24 cellular contexts compared by ENCODE assay signal in genomic region chr1:41340655-41341364, GRCh38. TPM values are rescaled to one million over a fixed set of nuclear protein-coding genes. Genes with fewer than 3 reads are reported as not detected.
DNase-seq lines count a peak whose midpoint lies in the region; ATAC-seq, FAIRE-seq and TF ChIP-seq lines count a peak whose summit lies in the region.
"Had no signal": no experiment of that assay in that cellular context is flagged by ENCODE, and none has a peak within 500 bp of the region (broad histone marks: within the 10 kb centered on the region; RNA-seq: fewer than 3 reads in every experiment).

No MANE protein-coding gene starts in this region.

- H2AFZ ChIP-seq in keratinocyte (ENCODE audit: control insufficient read depth, low read length) = no peak overlapping the region

- peak; percentile 39 for FAIRE-seq in keratinocyte (lab: Jason Lieb, UNC)
- FAIRE-seq: urothelium cell line had no signal

- peak; percentile 18 for DNase-seq in NCI-H1436 treated with DMSO at 0.1 percent for 48 hours (lab: John Stamatoyannopoulos, UW)
- DNase-seq in NCI-H1436 (lab: John Stamatoyannopoulos, UW) = no peak
- peak; percentile 25 for DNase-seq in ELR (ENCODE audit: low read depth)
- peak; percentile 19 for DNase-seq in OCI-M1 (lab: John Stamatoyannopoulos, UW)
- DNase-seq in keratinocyte (ENCODE audit: low read depth, low spot score) = no peak
- DNase-seq in prostate gland (ENCODE audit: low spot score) = no peak
- no peak for DNase-seq in superior temporal gyrus (ENCODE audit: extremely low spot score)
- DNase-seq: activated CD8-positive, alpha-beta memory T cell treated with anti-CD3 and anti-CD28 coated beads for 24 hours; activated T-cell treated with anti-CD3 and anti-CD28 coated beads, Interleukin-2, amount 50 U/mL, for 72 hours; AML-193; naive B cell; NCI-H187 treated with DMSO at 0.1 percent for 48 hours; right cardiac atrium; stimulated activated CD4-positive, alpha-beta T cell treated with anti-CD3 and anti-CD28 coated beads, Interleukin-15, amount 100 ng/mL, for 24 hours; substantia nigra had no signal

- H3K4me1 ChIP-seq in keratinocyte (ENCODE audit: control insufficient read depth, extremely low read depth, insufficient read depth, low read length) (peaks cover 8% of the 10 kb centered on the region), prostate gland (replicated peaks) (no peaks in the 10 kb centered on the region)
- H3K4me1 ChIP-seq: ascending aorta had no signal

- TF ChIP-seq CTCF in keratinocyte (optimal IDR thresholded peaks at IDR 0.05 in 1 of 3, IDR thresholded peaks at IDR 0.05 in 1 of 3, conservative IDR thresholded peaks at IDR 0.05 in 1 of 3; ENCODE audit: extremely low read depth in 1 of 3, insufficient read depth in 2 of 3, low read length in 3 of 3) (no peak), prostate gland (IDR thresholded peaks at IDR 0.05) (no peak)

- H3K79me2 ChIP-seq in keratinocyte (ENCODE audit: control insufficient read depth, insufficient read depth, low read length) = no peaks in the 10 kb centered on the region

- H3K4me3 Mint-ChIP-seq in stimulated activated memory B cell treated with anti-CD40 and anti-IgM and Interleukin-4, amounts not matched to agents 10 μg/mL and 1 μg/mL and 100 μg/mL, for 72 hours = no peak overlapping the region
- H3K4me3 Mint-ChIP-seq: activated naive CD4-positive, alpha-beta T cell treated with anti-CD3 and anti-CD28 coated beads, Interleukin-2, amount 50 U/mL, for 24 hours; activated T-cell treated with anti-CD3 and anti-CD28 coated beads, Interleukin-2, amount 50 U/mL, for 72 hours; central memory CD8-positive, alpha-beta T cell; naive B cell; T-helper 2 cell treated with Interferon-gamma antibody and Interleukin-4, amounts not matched to agents 5 μg/mL and 100 μg/mL, for 36 hours had no signal

- peaks cover 6% of the 10 kb centered on the region for H3K9me3 Mint-ChIP-seq in stimulated activated memory B cell treated with anti-CD40 and anti-IgM and Interleukin-4, amounts not matched to agents 10 μg/mL and 1 μg/mL and 100 μg/mL, for 72 hours
- H3K9me3 Mint-ChIP-seq: central memory CD8-positive, alpha-beta T cell had no signal

- no peak overlapping the region for H3K9ac ChIP-seq in keratinocyte (ENCODE audit: control insufficient read depth, extremely low read depth, insufficient read depth, low read length)

- no peak overlapping the region for H3K4me2 ChIP-seq in keratinocyte (ENCODE audit: control insufficient read depth, extremely low read depth, insufficient read depth, low read depth, low read length)

- dilution Hi-C loops in keratinocyte (cut with MboI; ENCODE audit: extremely low pct_ligation_motif_present, low sequenced_read_pairs) = no loop called here

- H3K27me3 ChIP-seq in keratinocyte (ENCODE audit: control insufficient read depth, extremely low read depth, insufficient read depth, low read length) = no peaks in the 10 kb centered on the region
- no peaks in the 10 kb centered on the region for H3K27me3 ChIP-seq in prostate gland (replicated peaks; ENCODE audit: insufficient read depth)
- H3K27me3 ChIP-seq: ascending aorta had no signal

- H3K27ac ChIP-seq in keratinocyte (ENCODE audit: control insufficient read depth, insufficient read depth, low read length) (no peak overlapping the region), prostate gland (no peak overlapping the region)
- H3K27ac ChIP-seq: ascending aorta had no signal

- ATAC-seq in stimulated activated memory B cell treated with anti-CD40 and anti-IgM and Interleukin-4, amounts not matched to agents 10 μg/mL and 1 μg/mL and 100 μg/mL, for 72 hours = no peak
- ATAC-seq: activated CD4-positive, CD25-positive, alpha-beta regulatory T cell treated with anti-CD3 and anti-CD28 coated beads, Interleukin-2, amount 50 U/mL, for 24 hours; activated T-cell treated with anti-CD3 and anti-CD28 coated beads, Interleukin-2, amount 50 U/mL, for 72 hours; esophagus mucosa; right cardiac atrium had no signal

- H3K4me1 Mint-ChIP-seq in stimulated activated memory B cell treated with anti-CD40 and anti-IgM and Interleukin-4, amounts not matched to agents 10 μg/mL and 1 μg/mL and 100 μg/mL, for 72 hours = peaks cover 6% of the 10 kb centered on the region
- H3K4me1 Mint-ChIP-seq: activated naive CD4-positive, alpha-beta T cell treated with anti-CD3 and anti-CD28 coated beads, Interleukin-2, amount 50 U/mL, for 24 hours had no signal

- TF ChIP-seq POLR2A in prostate gland (IDR thresholded peaks at IDR 0.05) = no peak

- no peaks in the 10 kb centered on the region for H4K20me1 ChIP-seq in keratinocyte (ENCODE audit: control insufficient read depth, extremely low read depth, insufficient read depth, low read length)

- peaks cover 70% of the 10 kb centered on the region for H3K27me3 Mint-ChIP-seq in stimulated activated memory B cell treated with anti-CD40 and anti-IgM and Interleukin-4, amounts not matched to agents 10 μg/mL and 1 μg/mL and 100 μg/mL, for 72 hours

- H3K36me3 Mint-ChIP-seq in stimulated activated memory B cell treated with anti-CD40 and anti-IgM and Interleukin-4, amounts not matched to agents 10 μg/mL and 1 μg/mL and 100 μg/mL, for 72 hours = no peaks in the 10 kb centered on the region
- H3K36me3 Mint-ChIP-seq: naive B cell had no signal

- H3K4me3 ChIP-seq in keratinocyte (ENCODE audit: control insufficient read depth in 2 of 3, extremely low read depth in 1 of 3, insufficient read depth in 2 of 3, low read depth in 1 of 3, low read length in 3 of 3) (no peak overlapping the region), prostate gland (no peak overlapping the region)
- H3K4me3 ChIP-seq: ascending aorta had no signal

- intact Hi-C loops in prostate gland (cut with DNase I) = no loop called here

- no peaks in the 10 kb centered on the region for H3K9me1 ChIP-seq in keratinocyte (ENCODE audit: control insufficient read depth, extremely low read depth, insufficient read depth, low read length)

- H3K27ac Mint-ChIP-seq in stimulated activated memory B cell treated with anti-CD40 and anti-IgM and Interleukin-4, amounts not matched to agents 10 μg/mL and 1 μg/mL and 100 μg/mL, for 72 hours = no peak overlapping the region
- H3K27ac Mint-ChIP-seq: activated naive CD4-positive, alpha-beta T cell treated with anti-CD3 and anti-CD28 coated beads, Interleukin-2, amount 50 U/mL, for 24 hours; activated T-cell treated with anti-CD3 and anti-CD28 coated beads, Interleukin-2, amount 50 U/mL, for 72 hours; naive B cell; T-helper 2 cell treated with Interferon-gamma antibody and Interleukin-4, amounts not matched to agents 5 μg/mL and 100 μg/mL, for 36 hours had no signal

- H3K9me3 ChIP-seq in keratinocyte (ENCODE audit: control insufficient read depth, low read depth, low read length) = no peaks in the 10 kb centered on the region
- H3K9me3 ChIP-seq in prostate gland = no peaks in the 10 kb centered on the region

- H3K36me3 ChIP-seq in keratinocyte (ENCODE audit: control insufficient read depth in 2 of 2, extremely low read depth in 1 of 2, insufficient read depth in 2 of 2, low read length in 2 of 2) (no peaks in the 10 kb centered on the region), prostate gland (no peaks in the 10 kb centered on the region)
- H3K36me3 ChIP-seq: ascending aorta had no signal

- WGBS in prostate gland = 85% methylated on average over 2 of the region's 2 CpGs

RNA-seq across cellular contexts. Expression of gene FOXO6, which starts 20.4 kb away (rescaled TPM):
- not detected in 3 replicates for polyA plus RNA-seq in keratinocyte
- not detected for polyA plus RNA-seq in keratinocyte (2011; ENCODE audit: low read depth)
- polyA plus RNA-seq in keratinocyte (2011; cell fraction: cytosol; rRNA removed) = not detected in 2 replicates
- polyA plus RNA-seq in keratinocyte (2011; cell fraction: nucleus; rRNA removed) = not detected in 2 replicates
- 0.18 TPM in 1 of 2 replicates, not detected in the other for polyA plus RNA-seq in keratinocyte (2012; ENCODE audit: low replicate concordance)
- polyA minus RNA-seq in keratinocyte = not detected in 3 replicates
- not detected for polyA minus RNA-seq in keratinocyte (2011; cell fraction: cytosol; rRNA and poly(A)+ RNA removed)
- polyA minus RNA-seq in keratinocyte (2011; cell fraction: nucleus; rRNA and poly(A)+ RNA removed) = not detected in 2 replicates
- 1 to 10 TPM; 3.3 to 5.0 TPM for total RNA-seq in prostate gland
- total RNA-seq: esophagus mucosa, osteoblast had no signal

Comparison
In these comparisons a context has a peak if more than half of its experiments do, and no peak if none do; other contexts are left out.
1. DNase-seq: peak in NCI-H1436 treated with DMSO at 0.1 percent for 48 hours (single experiment), ELR (single experiment) and OCI-M1 (single experiment); none in NCI-H1436 (single experiment), keratinocyte (single experiment), prostate gland (single experiment) and superior temporal gyrus (single experiment).